ENCODE assay signal across 1 cellular context in the genomic region with DNA sequence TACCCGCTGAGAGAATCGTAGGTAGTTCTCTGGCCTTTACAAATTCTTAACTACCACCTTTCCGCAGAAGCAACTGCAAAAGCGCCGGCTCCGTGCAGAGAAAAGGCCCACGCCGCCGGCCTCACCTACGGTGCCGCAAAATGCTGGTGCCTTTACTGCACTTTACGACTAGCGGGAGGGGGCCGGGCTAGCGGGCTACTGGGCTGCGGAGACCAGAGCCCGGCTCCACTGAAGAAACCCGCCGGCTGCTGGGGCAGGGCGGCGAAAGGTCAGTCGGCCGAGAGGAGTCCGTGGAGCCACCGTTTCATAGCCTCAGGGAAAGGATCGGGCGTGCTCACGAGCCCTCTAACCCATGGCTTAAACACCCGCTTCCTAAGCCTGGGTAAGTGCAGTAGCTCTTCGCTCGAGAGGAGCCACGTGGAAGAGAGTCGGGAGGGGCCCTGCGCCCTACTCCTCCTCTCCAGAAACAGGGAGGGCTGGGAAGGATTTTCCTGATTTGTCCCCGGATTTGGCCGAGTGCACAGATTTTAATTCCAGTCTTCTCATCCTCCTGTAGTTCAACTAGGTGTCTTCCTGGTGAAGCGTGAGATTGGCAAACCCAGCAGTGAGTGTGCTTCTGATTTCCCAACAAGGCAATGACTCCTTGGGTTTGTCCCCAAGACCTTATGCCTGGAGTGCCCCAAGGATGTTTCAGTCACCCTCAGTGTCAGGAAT.
TF ChIP-seq lines count a peak whose summit lies in the region.

A gene with protein sequence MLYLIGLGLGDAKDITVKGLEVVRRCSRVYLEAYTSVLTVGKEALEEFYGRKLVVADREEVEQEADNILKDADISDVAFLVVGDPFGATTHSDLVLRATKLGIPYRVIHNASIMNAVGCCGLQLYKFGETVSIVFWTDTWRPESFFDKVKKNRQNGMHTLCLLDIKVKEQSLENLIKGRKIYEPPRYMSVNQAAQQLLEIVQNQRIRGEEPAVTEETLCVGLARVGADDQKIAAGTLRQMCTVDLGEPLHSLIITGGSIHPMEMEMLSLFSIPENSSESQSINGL (minus strand): TSS at position 105 of the 714 bp plus-strand sequence. CDS start 341 bp downstream, outside the sequence.

TF ChIP-seq in HepG2, 621 proteins besides CTCF, POLR2A, EP300 and RAD21 (continued from another document and continues in another):
- TF ChIP-seq, protein P1, sequence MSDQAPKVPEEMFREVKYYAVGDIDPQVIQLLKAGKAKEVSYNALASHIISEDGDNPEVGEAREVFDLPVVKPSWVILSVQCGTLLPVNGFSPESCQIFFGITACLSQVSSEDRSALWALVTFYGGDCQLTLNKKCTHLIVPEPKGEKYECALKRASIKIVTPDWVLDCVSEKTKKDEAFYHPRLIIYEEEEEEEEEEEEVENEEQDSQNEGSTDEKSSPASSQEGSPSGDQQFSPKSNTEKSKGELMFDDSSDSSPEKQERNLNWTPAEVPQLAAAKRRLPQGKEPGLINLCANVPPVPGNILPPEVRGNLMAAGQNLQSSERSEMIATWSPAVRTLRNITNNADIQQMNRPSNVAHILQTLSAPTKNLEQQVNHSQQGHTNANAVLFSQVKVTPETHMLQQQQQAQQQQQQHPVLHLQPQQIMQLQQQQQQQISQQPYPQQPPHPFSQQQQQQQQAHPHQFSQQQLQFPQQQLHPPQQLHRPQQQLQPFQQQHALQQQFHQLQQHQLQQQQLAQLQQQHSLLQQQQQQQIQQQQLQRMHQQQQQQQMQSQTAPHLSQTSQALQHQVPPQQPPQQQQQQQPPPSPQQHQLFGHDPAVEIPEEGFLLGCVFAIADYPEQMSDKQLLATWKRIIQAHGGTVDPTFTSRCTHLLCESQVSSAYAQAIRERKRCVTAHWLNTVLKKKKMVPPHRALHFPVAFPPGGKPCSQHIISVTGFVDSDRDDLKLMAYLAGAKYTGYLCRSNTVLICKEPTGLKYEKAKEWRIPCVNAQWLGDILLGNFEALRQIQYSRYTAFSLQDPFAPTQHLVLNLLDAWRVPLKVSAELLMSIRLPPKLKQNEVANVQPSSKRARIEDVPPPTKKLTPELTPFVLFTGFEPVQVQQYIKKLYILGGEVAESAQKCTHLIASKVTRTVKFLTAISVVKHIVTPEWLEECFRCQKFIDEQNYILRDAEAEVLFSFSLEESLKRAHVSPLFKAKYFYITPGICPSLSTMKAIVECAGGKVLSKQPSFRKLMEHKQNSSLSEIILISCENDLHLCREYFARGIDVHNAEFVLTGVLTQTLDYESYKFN (CRISPR knock-in tag; conservative IDR thresholded peaks at IDR 0.05): no peak; the same call in 1 of the 2 replicates
- TF ChIP-seq ASH2L (IDR thresholded peaks at IDR 0.05; ENCODE audit: insufficient read length, low read depth, low read length) (peak; percentile 85), ZFAT (CRISPR knock-in tag; conservative IDR thresholded peaks at IDR 0.05) (no peak), ZNF709 (CRISPR knock-in tag; IDR thresholded peaks at IDR 0.05) (peak; percentile 63; the same call in 1 of the 2 replicates), RORA (CRISPR knock-in tag; IDR thresholded peaks at IDR 0.05) (no peak), GPN1 (CRISPR knock-in tag; IDR thresholded peaks at IDR 0.05; ENCODE audit: borderline replicate concordance) (0 out of 2 replicates have a peak, but pooled peaks have one; percentile 24), RFXAP (CRISPR knock-in tag; IDR thresholded peaks at IDR 0.05; ENCODE audit: borderline replicate concordance) (no peak), ZNF83 (CRISPR knock-in tag; IDR thresholded peaks at IDR 0.05; ENCODE audit: borderline replicate concordance) (no peak), SSRP1 (CRISPR knock-in tag; IDR thresholded peaks at IDR 0.05) (no peak), MED8 (CRISPR knock-in tag; IDR thresholded peaks at IDR 0.05; ENCODE audit: insufficient replicate concordance) (peak; percentile 14), PAF1 (CRISPR knock-in tag; IDR thresholded peaks at IDR 0.05) (no peak), HES4 (CRISPR knock-in tag; IDR thresholded peaks at IDR 0.05; ENCODE audit: borderline replicate concordance) (0 out of 2 replicates have a peak, but pooled peaks have one; percentile 32), ZBTB3 (CRISPR knock-in tag; IDR thresholded peaks at IDR 0.05; ENCODE audit: borderline replicate concordance, low read depth) (no peak), TBL1XR1 (IDR thresholded peaks at IDR 0.05; ENCODE audit: borderline replicate concordance, low read length, partially characterized antibody) (peak; percentile 19), ATF7 (IDR thresholded peaks at IDR 0.05) (no peak), ATF7 (CRISPR knock-in tag; IDR thresholded peaks at IDR 0.05) (no peak), ZBTB21 (CRISPR knock-in tag; IDR thresholded peaks at IDR 0.05) (no peak), SPEN (CRISPR knock-in tag; IDR thresholded peaks at IDR 0.05; ENCODE audit: low read depth) (no peak; the same call in 1 of the 2 replicates), STAG1 (CRISPR knock-in tag; IDR thresholded peaks at IDR 0.05) (no peak; the same call in 1 of the 2 replicates), SNAI1 (CRISPR knock-in tag; IDR thresholded peaks at IDR 0.05; ENCODE audit: borderline replicate concordance) (peak; percentile 63; the same call in 1 of the 2 replicates), ZNF337 (CRISPR knock-in tag; IDR thresholded peaks at IDR 0.05; ENCODE audit: borderline replicate concordance, low read depth) (no peak), ZSCAN25 (CRISPR knock-in tag; IDR thresholded peaks at IDR 0.05) (no peak)
- TF ChIP-seq, protein P2, sequence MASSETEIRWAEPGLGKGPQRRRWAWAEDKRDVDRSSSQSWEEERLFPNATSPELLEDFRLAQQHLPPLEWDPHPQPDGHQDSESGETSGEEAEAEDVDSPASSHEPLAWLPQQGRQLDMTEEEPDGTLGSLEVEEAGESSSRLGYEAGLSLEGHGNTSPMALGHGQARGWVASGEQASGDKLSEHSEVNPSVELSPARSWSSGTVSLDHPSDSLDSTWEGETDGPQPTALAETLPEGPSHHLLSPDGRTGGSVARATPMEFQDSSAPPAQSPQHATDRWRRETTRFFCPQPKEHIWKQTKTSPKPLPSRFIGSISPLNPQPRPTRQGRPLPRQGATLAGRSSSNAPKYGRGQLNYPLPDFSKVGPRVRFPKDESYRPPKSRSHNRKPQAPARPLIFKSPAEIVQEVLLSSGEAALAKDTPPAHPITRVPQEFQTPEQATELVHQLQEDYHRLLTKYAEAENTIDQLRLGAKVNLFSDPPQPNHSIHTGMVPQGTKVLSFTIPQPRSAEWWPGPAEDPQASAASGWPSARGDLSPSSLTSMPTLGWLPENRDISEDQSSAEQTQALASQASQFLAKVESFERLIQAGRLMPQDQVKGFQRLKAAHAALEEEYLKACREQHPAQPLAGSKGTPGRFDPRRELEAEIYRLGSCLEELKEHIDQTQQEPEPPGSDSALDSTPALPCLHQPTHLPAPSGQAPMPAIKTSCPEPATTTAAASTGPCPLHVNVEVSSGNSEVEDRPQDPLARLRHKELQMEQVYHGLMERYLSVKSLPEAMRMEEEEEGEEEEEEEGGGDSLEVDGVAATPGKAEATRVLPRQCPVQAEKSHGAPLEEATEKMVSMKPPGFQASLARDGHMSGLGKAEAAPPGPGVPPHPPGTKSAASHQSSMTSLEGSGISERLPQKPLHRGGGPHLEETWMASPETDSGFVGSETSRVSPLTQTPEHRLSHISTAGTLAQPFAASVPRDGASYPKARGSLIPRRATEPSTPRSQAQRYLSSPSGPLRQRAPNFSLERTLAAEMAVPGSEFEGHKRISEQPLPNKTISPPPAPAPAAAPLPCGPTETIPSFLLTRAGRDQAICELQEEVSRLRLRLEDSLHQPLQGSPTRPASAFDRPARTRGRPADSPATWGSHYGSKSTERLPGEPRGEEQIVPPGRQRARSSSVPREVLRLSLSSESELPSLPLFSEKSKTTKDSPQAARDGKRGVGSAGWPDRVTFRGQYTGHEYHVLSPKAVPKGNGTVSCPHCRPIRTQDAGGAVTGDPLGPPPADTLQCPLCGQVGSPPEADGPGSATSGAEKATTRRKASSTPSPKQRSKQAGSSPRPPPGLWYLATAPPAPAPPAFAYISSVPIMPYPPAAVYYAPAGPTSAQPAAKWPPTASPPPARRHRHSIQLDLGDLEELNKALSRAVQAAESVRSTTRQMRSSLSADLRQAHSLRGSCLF (CRISPR knock-in tag; IDR thresholded peaks at IDR 0.05; ENCODE audit: borderline replicate concordance): no peak
- TF ChIP-seq, protein P3, sequence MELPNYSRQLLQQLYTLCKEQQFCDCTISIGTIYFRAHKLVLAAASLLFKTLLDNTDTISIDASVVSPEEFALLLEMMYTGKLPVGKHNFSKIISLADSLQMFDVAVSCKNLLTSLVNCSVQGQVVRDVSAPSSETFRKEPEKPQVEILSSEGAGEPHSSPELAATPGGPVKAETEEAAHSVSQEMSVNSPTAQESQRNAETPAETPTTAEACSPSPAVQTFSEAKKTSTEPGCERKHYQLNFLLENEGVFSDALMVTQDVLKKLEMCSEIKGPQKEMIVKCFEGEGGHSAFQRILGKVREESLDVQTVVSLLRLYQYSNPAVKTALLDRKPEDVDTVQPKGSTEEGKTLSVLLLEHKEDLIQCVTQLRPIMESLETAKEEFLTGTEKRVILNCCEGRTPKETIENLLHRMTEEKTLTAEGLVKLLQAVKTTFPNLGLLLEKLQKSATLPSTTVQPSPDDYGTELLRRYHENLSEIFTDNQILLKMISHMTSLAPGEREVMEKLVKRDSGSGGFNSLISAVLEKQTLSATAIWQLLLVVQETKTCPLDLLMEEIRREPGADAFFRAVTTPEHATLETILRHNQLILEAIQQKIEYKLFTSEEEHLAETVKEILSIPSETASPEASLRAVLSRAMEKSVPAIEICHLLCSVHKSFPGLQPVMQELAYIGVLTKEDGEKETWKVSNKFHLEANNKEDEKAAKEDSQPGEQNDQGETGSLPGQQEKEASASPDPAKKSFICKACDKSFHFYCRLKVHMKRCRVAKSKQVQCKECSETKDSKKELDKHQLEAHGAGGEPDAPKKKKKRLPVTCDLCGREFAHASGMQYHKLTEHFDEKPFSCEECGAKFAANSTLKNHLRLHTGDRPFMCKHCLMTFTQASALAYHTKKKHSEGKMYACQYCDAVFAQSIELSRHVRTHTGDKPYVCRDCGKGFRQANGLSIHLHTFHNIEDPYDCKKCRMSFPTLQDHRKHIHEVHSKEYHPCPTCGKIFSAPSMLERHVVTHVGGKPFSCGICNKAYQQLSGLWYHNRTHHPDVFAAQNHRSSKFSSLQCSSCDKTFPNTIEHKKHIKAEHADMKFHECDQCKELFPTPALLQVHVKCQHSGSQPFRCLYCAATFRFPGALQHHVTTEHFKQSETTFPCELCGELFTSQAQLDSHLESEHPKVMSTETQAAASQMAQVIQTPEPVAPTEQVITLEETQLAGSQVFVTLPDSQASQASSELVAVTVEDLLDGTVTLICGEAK (IDR thresholded peaks at IDR 0.05): no peak
- TF ChIP-seq, protein P3 (CRISPR knock-in tag; IDR thresholded peaks at IDR 0.05): no peak
- TF ChIP-seq, protein P4, sequence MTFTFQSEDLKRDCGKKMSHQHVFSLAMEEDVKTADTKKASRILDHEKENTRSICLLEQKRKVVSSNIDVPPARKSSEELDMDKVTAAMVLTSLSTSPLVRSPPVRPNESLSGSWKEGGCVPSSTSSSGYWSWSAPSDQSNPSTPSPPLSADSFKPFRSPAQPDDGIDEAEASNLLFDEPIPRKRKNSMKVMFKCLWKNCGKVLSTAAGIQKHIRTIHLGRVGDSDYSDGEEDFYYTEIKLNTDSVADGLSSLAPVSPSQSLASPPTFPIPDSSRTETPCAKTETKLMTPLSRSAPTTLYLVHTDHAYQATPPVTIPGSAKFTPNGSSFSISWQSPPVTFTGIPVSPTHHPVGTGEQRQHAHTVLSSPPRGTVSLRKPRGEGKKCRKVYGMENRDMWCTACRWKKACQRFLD (CRISPR knock-in tag; IDR thresholded peaks at IDR 0.05; ENCODE audit: borderline replicate concordance): 0 out of 2 replicates have a peak, but pooled peaks have one; percentile 32
- TF ChIP-seq, protein P5, sequence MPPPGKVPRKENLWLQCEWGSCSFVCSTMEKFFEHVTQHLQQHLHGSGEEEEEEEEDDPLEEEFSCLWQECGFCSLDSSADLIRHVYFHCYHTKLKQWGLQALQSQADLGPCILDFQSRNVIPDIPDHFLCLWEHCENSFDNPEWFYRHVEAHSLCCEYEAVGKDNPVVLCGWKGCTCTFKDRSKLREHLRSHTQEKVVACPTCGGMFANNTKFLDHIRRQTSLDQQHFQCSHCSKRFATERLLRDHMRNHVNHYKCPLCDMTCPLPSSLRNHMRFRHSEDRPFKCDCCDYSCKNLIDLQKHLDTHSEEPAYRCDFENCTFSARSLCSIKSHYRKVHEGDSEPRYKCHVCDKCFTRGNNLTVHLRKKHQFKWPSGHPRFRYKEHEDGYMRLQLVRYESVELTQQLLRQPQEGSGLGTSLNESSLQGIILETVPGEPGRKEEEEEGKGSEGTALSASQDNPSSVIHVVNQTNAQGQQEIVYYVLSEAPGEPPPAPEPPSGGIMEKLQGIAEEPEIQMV (CRISPR knock-in tag; IDR thresholded peaks at IDR 0.05; ENCODE audit: low read depth): 0 out of 2 replicates have a peak, but pooled peaks have one; percentile 29
